ENCODE assay signal across 22 cellular contexts in the genomic region with DNA sequence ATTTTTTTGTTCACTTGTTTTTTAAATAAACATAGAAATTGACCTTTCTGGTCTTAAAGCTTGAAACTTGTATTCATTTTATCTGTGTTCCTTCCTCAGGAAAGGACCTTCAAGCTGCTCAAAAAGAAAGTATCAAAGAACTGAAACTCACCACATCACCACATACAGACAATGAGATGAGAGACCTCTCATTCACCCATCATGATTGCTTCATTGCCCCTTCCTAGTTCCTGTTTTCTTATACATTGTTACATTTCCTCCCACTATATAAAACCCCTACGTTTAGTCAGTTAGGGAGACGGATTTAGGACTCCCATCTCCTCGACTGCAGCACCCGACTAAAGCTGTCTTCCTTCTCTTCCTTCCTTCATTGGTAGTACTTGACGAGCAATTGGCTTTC.
DNase-seq lines count a peak whose midpoint lies in the region; ATAC-seq and TF ChIP-seq lines count a peak whose summit lies in the region.
"Had no signal": no experiment of that assay in that cellular context is flagged by ENCODE, and none has a peak within 500 bp of the region (broad histone marks: within the 10 kb centered on the region; RNA-seq: fewer than 3 reads in every experiment).

No MANE protein-coding gene starts in this region.

- DNase-seq in NB4 (ENCODE audit: low read depth) (peak; percentile 48), heart left ventricle (no peak), hypothalamus (lab: John Stamatoyannopoulos, UW) (no peak)
- DNase-seq in CD4-positive, alpha-beta memory T cell = no peak
- DNase-seq in activated CD8-positive, alpha-beta T cell treated with anti-CD3 and anti-CD28 coated beads for 36 hours = no peak
- DNase-seq: activated CD4-positive, alpha-beta T cell treated with anti-CD3 and anti-CD28 coated beads for 1 hour; CD8-positive, alpha-beta T cell; DMS79 treated with DMSO at 0.1 percent for 48 hours; natural killer cell; NCI-H2081 treated with DMSO at 0.1 percent for 48 hours; NCI-H446 treated with DMSO at 0.1 percent for 48 hours; ovary; SK-N-SH; stimulated activated CD4-positive, alpha-beta T cell treated with anti-CD3 and anti-CD28 coated beads, Interleukin-4, amount 100 ng/mL, for 4 hours; trophoblast cell had no signal

- TF ChIP-seq CTCF in NB4 (IDR thresholded peaks at IDR 0.05; ENCODE audit: low read depth, low read length) = no peak
- no peak for TF ChIP-seq CTCF in heart left ventricle (IDR thresholded peaks at IDR 0.05)
- no peak for TF ChIP-seq CTCF in activated CD8-positive, alpha-beta T cell treated with anti-CD3 and anti-CD28 coated beads for 36 hours (IDR thresholded peaks at IDR 0.05)

- H3K9me3 ChIP-seq in CD4-positive, alpha-beta memory T cell (ENCODE audit: control insufficient read depth in 1 of 2, low read length in 2 of 2) = no peaks in the 10 kb centered on the region
- peaks cover 0 to 9% (median 0%) of the 10 kb centered on the region in 12 donors for H3K9me3 ChIP-seq in heart left ventricle
- H3K9me3 ChIP-seq: ovary, right atrium auricular region, SK-N-SH had no signal

- H3K4me3 ChIP-seq in NB4 (ENCODE audit: low read depth, low read length) (no peak overlapping the region), heart left ventricle (no peak overlapping the region)
- H3K4me3 ChIP-seq in CD4-positive, alpha-beta memory T cell (ENCODE audit: low read length in 2 of 2) = no peak overlapping the region
- H3K4me3 ChIP-seq: coronary artery, ovary, right atrium auricular region had no signal

- POLR2A ChIA-PET in CD4-positive, alpha-beta memory T cell (lab: Charles Lee; ENCODE audit: partially characterized antibody) = no interaction called here
- POLR2A ChIA-PET in activated CD8-positive, alpha-beta T cell treated with anti-CD3 and anti-CD28 coated beads for 36 hours (lab: Charles Lee) = no interaction called here

- peaks cover 0 to 1% of the 10 kb centered on the region in 2 donors for H3K27me3 Mint-ChIP-seq in CD4-positive, alpha-beta memory T cell
- no peaks in the 10 kb centered on the region for H3K27me3 Mint-ChIP-seq in activated CD8-positive, alpha-beta T cell treated with anti-CD3 and anti-CD28 coated beads for 36 hours

- intact Hi-C loops in CD4-positive, alpha-beta memory T cell (cut with micrococcal nuclease) = no loop called here
- intact Hi-C loops in heart left ventricle (cut with DNase I) = no loop called here
- intact Hi-C loops in activated CD8-positive, alpha-beta T cell treated with anti-CD3 and anti-CD28 coated beads for 36 hours (cut with micrococcal nuclease) = no loop called here

- peak; percentile 70 for ATAC-seq in GM18502 (IDR thresholded peaks at IDR 0.05; ENCODE audit: poor library complexity, unreplicated experiment)
- ATAC-seq in GM19397 (IDR thresholded peaks at IDR 0.05; ENCODE audit: unreplicated experiment) = peak; percentile 63
- ATAC-seq in HG03342 (IDR thresholded peaks at IDR 0.05; ENCODE audit: unreplicated experiment) = peak; percentile 67
- ATAC-seq in heart left ventricle = no peak
- no peak for ATAC-seq in activated CD8-positive, alpha-beta T cell treated with anti-CD3 and anti-CD28 coated beads for 36 hours
- ATAC-seq: CD8-positive, alpha-beta T cell; left lobe of liver; natural killer cell had no signal

- CTCF ChIA-PET in CD4-positive, alpha-beta memory T cell (lab: Charles Lee; ENCODE audit: partially characterized antibody) = no interaction called here
- CTCF ChIA-PET in activated CD8-positive, alpha-beta T cell treated with anti-CD3 and anti-CD28 coated beads for 36 hours (lab: Charles Lee) = no interaction called here

- no peaks in the 10 kb centered on the region for H3K27me3 ChIP-seq in CD4-positive, alpha-beta memory T cell (ENCODE audit: insufficient read depth, low read length)
- peaks cover 0 to 3% (median 0%) of the 10 kb centered on the region in 9 donors for H3K27me3 ChIP-seq in heart left ventricle
- H3K27me3 ChIP-seq: ovary, right atrium auricular region had no signal

- H3K27ac ChIP-seq in CD4-positive, alpha-beta memory T cell (ENCODE audit: low read depth, low read length) = no peak overlapping the region
- no peak overlapping the region for H3K27ac ChIP-seq in heart left ventricle
- H3K27ac ChIP-seq: coronary artery, ovary, right atrium auricular region had no signal

- no peaks in the 10 kb centered on the region for H3K36me3 ChIP-seq in CD4-positive, alpha-beta memory T cell (ENCODE audit: insufficient read depth, low read length)
- no peaks in the 10 kb centered on the region for H3K36me3 ChIP-seq in heart left ventricle
- H3K36me3 ChIP-seq: ovary, right atrium auricular region had no signal

- no peak overlapping the region for H3K4me3 Mint-ChIP-seq in CD4-positive, alpha-beta memory T cell
- H3K4me3 Mint-ChIP-seq in activated CD8-positive, alpha-beta T cell treated with anti-CD3 and anti-CD28 coated beads for 36 hours = no peak overlapping the region
- H3K4me3 Mint-ChIP-seq: brain; CD8-positive, alpha-beta T cell; natural killer cell had no signal

- H3K36me3 Mint-ChIP-seq in CD4-positive, alpha-beta memory T cell = no peaks in the 10 kb centered on the region
- H3K36me3 Mint-ChIP-seq in activated CD8-positive, alpha-beta T cell treated with anti-CD3 and anti-CD28 coated beads for 36 hours (ENCODE audit: low read depth) = no peaks in the 10 kb centered on the region
- H3K36me3 Mint-ChIP-seq: brain; CD8-positive, alpha-beta T cell; natural killer cell had no signal

- no peaks in the 10 kb centered on the region for H3K4me1 Mint-ChIP-seq in CD4-positive, alpha-beta memory T cell
- no peaks in the 10 kb centered on the region for H3K4me1 Mint-ChIP-seq in activated CD8-positive, alpha-beta T cell treated with anti-CD3 and anti-CD28 coated beads for 36 hours (ENCODE audit: low read depth)
- H3K4me1 Mint-ChIP-seq: natural killer cell had no signal

- no peaks in the 10 kb centered on the region for H3K4me1 ChIP-seq in CD4-positive, alpha-beta memory T cell (ENCODE audit: insufficient read depth, low read length)
- H3K4me1 ChIP-seq in heart left ventricle = no peaks in the 10 kb centered on the region
- H3K4me1 ChIP-seq: right atrium auricular region had no signal

- H3K27ac Mint-ChIP-seq in CD4-positive, alpha-beta memory T cell = no peak overlapping the region
- no peak overlapping the region for H3K27ac Mint-ChIP-seq in activated CD8-positive, alpha-beta T cell treated with anti-CD3 and anti-CD28 coated beads for 36 hours
- H3K27ac Mint-ChIP-seq: brain; CD8-positive, alpha-beta T cell; natural killer cell had no signal

- H3K9me3 Mint-ChIP-seq in CD4-positive, alpha-beta memory T cell = peaks cover 0 to 6% (median 3%) of the 10 kb centered on the region in 8 donors
- H3K9me3 Mint-ChIP-seq in activated CD8-positive, alpha-beta T cell treated with anti-CD3 and anti-CD28 coated beads for 36 hours = no peaks in the 10 kb centered on the region
- H3K9me3 Mint-ChIP-seq: CD8-positive, alpha-beta T cell had no signal

- TF ChIP-seq POLR2A in NB4 (IDR thresholded peaks at IDR 0.05; ENCODE audit: extremely low read depth, insufficient read length) = no peak
- TF ChIP-seq POLR2A in heart left ventricle (IDR thresholded peaks at IDR 0.05) = no peak

- WGBS in heart left ventricle, 4 donors = 44 to 58% (median 52%) methylated on average over 5 of the region's 5 CpGs

Comparison
In these comparisons a context has a peak if more than half of its experiments do, and no peak if none do; other contexts are left out.
1. ATAC-seq: peak in GM18502 (single experiment), GM19397 (single experiment) and HG03342 (single experiment); none in heart left ventricle (0 of 4) and activated CD8-positive, alpha-beta T cell treated with anti-CD3 and anti-CD28 coated beads for 36 hours (single experiment).